In genomic region chr10:92699518-92700272, GRCh38 we compare ENCODE assay signal across 7 cellular contexts. TPM values are rescaled to one million over a fixed set of nuclear protein-coding genes. Genes with fewer than 3 reads are reported as not detected.
DNase-seq lines count a peak whose midpoint lies in the region; ATAC-seq and TF ChIP-seq lines count a peak whose summit lies in the region.

No MANE protein-coding gene starts in this region.

- no CpG with 5 or more reads among the region's 32 CpGs for WGBS in iPS DF 6.9 (ENCODE audit: insufficient coverage, insufficient read length)

- no peaks in the 10 kb centered on the region for H3K36me3 ChIP-seq in iPS DF 6.9 (ENCODE audit: control insufficient read depth, insufficient read depth, low read length)
- no peaks in the 10 kb centered on the region for H3K36me3 ChIP-seq in skeletal muscle tissue (ENCODE audit: control insufficient read depth in 3 of 3, insufficient read depth in 3 of 3, low read length in 3 of 3)

- H3K27ac ChIP-seq in iPS DF 6.9 (ENCODE audit: low read length) = no peak overlapping the region
- H3K27ac ChIP-seq in skeletal muscle tissue (ENCODE audit: low read depth, low read length) = no peak overlapping the region

- no peak for ATAC-seq in GM21576 (IDR thresholded peaks at IDR 0.05; ENCODE audit: unreplicated experiment)

- peak overlapping the region in 2 of 3 donors; percentile 32 to 40 for H3K9ac ChIP-seq in skeletal muscle tissue (ENCODE audit: low read depth in 1 of 3, low read length in 3 of 3)

- in situ Hi-C loops in GM13977 (cut with MboI; ENCODE audit: low pct_unique_long_range_greater_than_20kb, low sequenced_read_pairs, unreplicated experiment) = no loop called here

- H3K27ac Mint-ChIP-seq in activated naive CD8-positive, alpha-beta T cell treated with anti-CD3 and anti-CD28 coated beads for 36 hours = no peak overlapping the region

- H3K27me3 Mint-ChIP-seq in activated naive CD8-positive, alpha-beta T cell treated with anti-CD3 and anti-CD28 coated beads for 36 hours = peaks cover 89% of the 10 kb centered on the region

- peaks cover 27% of the 10 kb centered on the region for H3K4me1 Mint-ChIP-seq in activated naive CD8-positive, alpha-beta T cell treated with anti-CD3 and anti-CD28 coated beads for 36 hours

- H3K4me3 Mint-ChIP-seq in activated naive CD8-positive, alpha-beta T cell treated with anti-CD3 and anti-CD28 coated beads for 36 hours = peak overlapping the region; percentile 74

- H3K9me3 Mint-ChIP-seq in activated naive CD8-positive, alpha-beta T cell treated with anti-CD3 and anti-CD28 coated beads for 36 hours = no peaks in the 10 kb centered on the region

- H3K4me1 ChIP-seq in iPS DF 6.9 (ENCODE audit: control insufficient read depth, insufficient read depth, low read length) = no peaks in the 10 kb centered on the region
- peaks cover 4 to 11% (median 11%) of the 10 kb centered on the region in 3 donors for H3K4me1 ChIP-seq in skeletal muscle tissue (ENCODE audit: control insufficient read depth in 3 of 3, insufficient read depth in 3 of 3, low read length in 3 of 3)

- DNase-seq in GM13977 (ENCODE audit: low spot score) = no peak
- peak; percentile 40 for DNase-seq in NCI-H345 treated with DMSO at 0.1 percent for 48 hours (lab: John Stamatoyannopoulos, UW; ENCODE audit: unreplicated experiment)
- peak; percentile 47 for DNase-seq in activated naive CD8-positive, alpha-beta T cell treated with anti-CD3 and anti-CD28 coated beads for 36 hours
- peak; percentile 31 for DNase-seq in iPS DF 6.9 (ENCODE audit: low read depth, low spot score)
- DNase-seq in SIG-M5 treated with dmso at 0.1 percent for 504 hours (lab: John Stamatoyannopoulos, UW; ENCODE audit: unreplicated experiment) = no peak

- no peaks in the 10 kb centered on the region for H3K36me3 Mint-ChIP-seq in activated naive CD8-positive, alpha-beta T cell treated with anti-CD3 and anti-CD28 coated beads for 36 hours

- H3K27me3 ChIP-seq in iPS DF 6.9 (ENCODE audit: control insufficient read depth, insufficient read depth, low read length) (peaks cover 22% of the 10 kb centered on the region), skeletal muscle tissue (ENCODE audit: control insufficient read depth in 3 of 3, insufficient read depth in 3 of 3, low read length in 3 of 3) (peaks cover 19 to 41% (median 30%) of the 10 kb centered on the region in 3 donors)

- peak; percentile 5 for TF ChIP-seq CTCF in GM13977 (IDR thresholded peaks at IDR 0.05; ENCODE audit: extremely low read depth, insufficient read depth, missing control alignments)

- H3K4me3 ChIP-seq in iPS DF 6.9 (ENCODE audit: low read length) (peak overlapping the region; percentile 46; the same call in 1 of the 2 replicates), skeletal muscle tissue (ENCODE audit: low read length in 3 of 3) (peak overlapping the region; percentile 55 to 61 (median 59))

- no peaks in the 10 kb centered on the region for H3K9me3 ChIP-seq in iPS DF 6.9 (ENCODE audit: control insufficient read depth, insufficient read depth, low read length)
- H3K9me3 ChIP-seq in skeletal muscle tissue (ENCODE audit: control insufficient read depth in 3 of 3, low read length in 3 of 3) = no peaks in the 10 kb centered on the region

RNA-seq across cellular contexts. Expression of gene HHEX, which starts 9.9 kb away (rescaled TPM):
- under 1 TPM; 0.38 to 0.56 TPM for total RNA-seq in activated naive CD8-positive, alpha-beta T cell treated with anti-CD3 and anti-CD28 coated beads for 36 hours
- total RNA-seq in skeletal muscle tissue = 3.1 TPM

Comparison
In these comparisons a context has a peak if more than half of its experiments do, and no peak if none do; other contexts are left out.
1. DNase-seq: peak in NCI-H345 treated with DMSO at 0.1 percent for 48 hours (single experiment), activated naive CD8-positive, alpha-beta T cell treated with anti-CD3 and anti-CD28 coated beads for 36 hours (single experiment) and iPS DF 6.9 (single experiment); none in GM13977 (single experiment) and SIG-M5 treated with dmso at 0.1 percent for 504 hours (single experiment).